8 cellular contexts compared by ENCODE assay signal in the genomic region with DNA sequence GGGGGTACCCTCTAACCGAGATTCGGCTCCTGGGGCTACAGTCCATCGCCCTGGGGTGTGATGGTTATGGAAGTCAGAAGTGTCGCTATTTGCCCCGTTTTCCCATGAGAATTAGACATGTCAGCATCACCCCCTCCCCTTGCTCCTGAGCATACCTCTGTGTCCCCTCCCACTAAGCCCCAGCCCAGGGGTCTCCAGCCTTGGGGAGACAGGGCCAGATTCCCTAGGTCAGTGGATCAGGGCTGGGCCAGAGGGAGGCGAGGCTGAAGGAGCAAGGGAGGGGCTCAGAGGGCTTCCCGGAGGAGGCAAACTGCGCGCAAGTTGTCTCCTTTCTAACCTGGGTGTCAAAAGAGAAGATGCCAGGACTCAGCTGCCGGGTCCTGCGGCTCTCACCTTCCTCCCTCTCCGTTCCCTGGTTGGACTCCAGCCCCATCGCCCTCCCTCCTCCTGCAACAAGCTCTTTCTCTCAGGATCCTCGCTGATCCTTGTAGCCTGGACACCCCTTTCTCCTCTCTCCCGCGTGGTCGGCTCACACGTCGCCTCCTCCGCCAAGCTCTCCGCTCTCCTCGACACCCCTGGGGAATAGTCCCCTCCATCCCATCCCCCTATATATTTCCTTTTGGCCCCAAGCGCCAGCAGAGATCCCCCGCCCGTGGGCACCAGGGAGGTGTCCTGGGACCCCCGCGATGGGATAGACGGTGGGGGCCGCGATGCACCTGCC. TPM values are rescaled to one million over a fixed set of nuclear protein-coding genes. Genes with fewer than 3 reads are reported as not detected.
A peak's percentile ranks its signal among the peaks of the same experiment; 100 is the strongest.
DNase-seq lines count a peak whose midpoint lies in the region; ATAC-seq, FAIRE-seq and TF ChIP-seq lines count a peak whose summit lies in the region.
"Had no signal": no experiment of that assay in that cellular context is flagged by ENCODE, and none has a peak within 500 bp of the region (broad histone marks: within the 10 kb centered on the region; RNA-seq: fewer than 3 reads in every experiment).

No MANE protein-coding gene starts in this region.

- no peaks in the 10 kb centered on the region for H3K79me2 ChIP-seq in PC-3 (ENCODE audit: low read length)

- H3K27me3 ChIP-seq in PC-3 (ENCODE audit: low read length) (peaks cover 74% of the 10 kb centered on the region), esophagus squamous epithelium (peaks cover 30 to 100% (median 46%) of the 10 kb centered on the region in 4 donors), sigmoid colon (peaks cover 63 to 98% (median 74%) of the 10 kb centered on the region in 3 donors)

- DNase-seq in GM20000 (ENCODE audit: low spot score) (peak; percentile 52), PC-3 (no peak), esophagus squamous epithelium (lab: John Stamatoyannopoulos, UW) (no peak), sigmoid colon (no peak), urothelium cell line (ENCODE audit: low spot score) (no peak)

- TF ChIP-seq CTCF in GM20000 (IDR thresholded peaks at IDR 0.05; ENCODE audit: extremely low read depth, missing control alignments) (no peak), PC-3 (conservative IDR thresholded peaks at IDR 0.05; ENCODE audit: low read depth, low read length) (no peak), esophagus squamous epithelium (IDR thresholded peaks at IDR 0.05) (no peak), sigmoid colon (IDR thresholded peaks at IDR 0.05) (no peak)

- H3K4me1 ChIP-seq in PC-3 (ENCODE audit: insufficient read depth, low read length) = peaks cover 9% of the 10 kb centered on the region; the same call in 1 of the 2 replicates
- peaks cover 32 to 45% (median 33%) of the 10 kb centered on the region in 3 donors for H3K4me1 ChIP-seq in esophagus squamous epithelium
- H3K4me1 ChIP-seq in sigmoid colon = peaks cover 0 to 39% (median 34%) of the 10 kb centered on the region in 4 donors

- H3K9me3 ChIP-seq in PC-3 (ENCODE audit: low read length) (no peaks in the 10 kb centered on the region), esophagus squamous epithelium (no peaks in the 10 kb centered on the region), sigmoid colon (no peaks in the 10 kb centered on the region)

- no peaks in the 10 kb centered on the region for H4K20me1 ChIP-seq in PC-3 (ENCODE audit: low read length)

- intact Hi-C loops in PC-3 (cut with micrococcal nuclease) (no loop called here), esophagus squamous epithelium (cut with DNase I) (no loop called here), sigmoid colon (cut with DNase I) (no loop called here)

- no TSS peak for BruUV-seq in PC-3 (replicated peaks; lab: Mats Ljungman, UMichigan)

- H3K27ac ChIP-seq in PC-3 (ENCODE audit: low read length) (no peak overlapping the region), esophagus squamous epithelium (no peak overlapping the region), sigmoid colon (no peak overlapping the region)

- ATAC-seq in PC-3 (no peak), GM21528 (IDR thresholded peaks at IDR 0.05; ENCODE audit: low FRiP score, unreplicated experiment) (no peak), GM19452 (IDR thresholded peaks at IDR 0.05; ENCODE audit: unreplicated experiment) (no peak)

- H2AFZ ChIP-seq in PC-3 (ENCODE audit: low read length) = no peak overlapping the region

- no peaks in the 10 kb centered on the region for H3K36me3 ChIP-seq in PC-3 (ENCODE audit: low read depth, low read length)
- H3K36me3 ChIP-seq in esophagus squamous epithelium = no peaks in the 10 kb centered on the region
- H3K36me3 ChIP-seq in sigmoid colon = no peaks in the 10 kb centered on the region

- H3K9ac ChIP-seq in PC-3 (ENCODE audit: low read length) = no peak overlapping the region

- FAIRE-seq in urothelium cell line (lab: Jason Lieb, UNC) = no peak

- H3F3A ChIP-seq in PC-3 (ENCODE audit: low read length, unreplicated experiment) = peaks cover 5% of the 10 kb centered on the region

- TF ChIP-seq POLR2A in esophagus squamous epithelium (IDR thresholded peaks at IDR 0.05) (no peak), sigmoid colon (IDR thresholded peaks at IDR 0.05) (no peak)

- CTCF ChIA-PET in PC-3 (lab: Charles Lee) = no interaction called here

- peak overlapping the region; percentile 56 for H3K4me2 ChIP-seq in PC-3 (ENCODE audit: low read length)

- H3K4me3 ChIP-seq in PC-3 (ENCODE audit: low read length) (peak overlapping the region; percentile 42; the same call in 1 of the 2 replicates), esophagus squamous epithelium (peak overlapping the region; percentile 18 to 69 (median 36)), sigmoid colon (peak overlapping the region; percentile 14 to 59 (median 46))

- WGBS in esophagus squamous epithelium, 2 donors = 3% methylated on average over 16 to 21 of the region's 30 CpGs
- WGBS in sigmoid colon, 2 donors = 2 to 3% methylated on average over 30 of the region's 30 CpGs

- POLR2A ChIA-PET in PC-3 (lab: Charles Lee; ENCODE audit: unreplicated experiment) = no interaction called here

- TF ChIP-seq EP300 in sigmoid colon (IDR thresholded peaks at IDR 0.05) = no peak

- H3K9me2 ChIP-seq in PC-3 (replicated peaks; ENCODE audit: low read length) = no peaks in the 10 kb centered on the region

RNA-seq across cellular contexts. Expression of a gene that starts 0.5 kb away (rescaled TPM):
- 0.17 and 0.44 TPM in 2 replicates for total RNA-seq in PC-3 (2014; rRNA removed)
- total RNA-seq in esophagus squamous epithelium = 1 to 10 TPM in 1 of 4 donors, under 1 TPM in 1, not detected in 2; 0.18 to 2.7 TPM
- 1 to 10 TPM in 3 of 4 donors, under 1 TPM in 1; 0.82 to 6.4 (median 4.1) TPM for total RNA-seq in sigmoid colon
- polyA plus RNA-seq in sigmoid colon = 1 to 10 TPM in 1 of 3 donors, not detected in 2; 5.0 TPM

RNA-seq across cellular contexts. Expression of a gene that starts 5.6 kb away (rescaled TPM):
- 0.23 and 2.6 TPM in 2 replicates for total RNA-seq in PC-3 (2014; rRNA removed)
- total RNA-seq in esophagus squamous epithelium = 10 to 100 TPM; 13.2 to 82.6 (median 19.3) TPM
- 10 to 100 TPM in 2 of 4 donors, 1 to 10 TPM in 1, under 1 TPM in 1; 0.82 to 28.8 (median 17.0) TPM for total RNA-seq in sigmoid colon
- polyA plus RNA-seq in sigmoid colon = 1 to 10 TPM in 1 of 3 donors, under 1 TPM in 1, not detected in 1; 0.60 to 6.8 TPM
- total RNA-seq: T-helper 1 cell treated with Interleukin-12 subunit alpha and Interleukin-12 subunit beta and Interleukin-4 antibody, amounts not matched to agents 30 ng/mL and 1 ng/mL, for 36 hours had no signal

RNA-seq across cellular contexts. Expression of a gene that starts 23.6 kb away (rescaled TPM):
- total RNA-seq in PC-3 (2014; rRNA removed) (121 and 207 TPM in 2 replicates), esophagus squamous epithelium (10 to 100 TPM; 46.8 to 69.0 (median 56.6) TPM), sigmoid colon (100 to 1,000 TPM in 1 of 4 donors, 10 to 100 TPM in 3; 70.3 to 101 (median 85.6) TPM)
- 10 to 100 TPM; 40.5 to 79.1 (median 63.1) TPM for polyA plus RNA-seq in sigmoid colon

RNA-seq across cellular contexts. Expression of a gene that starts 24.6 kb away (rescaled TPM):
- 8.4 and 12.7 TPM in 2 replicates for total RNA-seq in PC-3 (2014; rRNA removed)
- 1 to 10 TPM; 1.6 to 6.6 (median 3.4) TPM for total RNA-seq in esophagus squamous epithelium
- total RNA-seq in sigmoid colon = 1 to 10 TPM; 3.8 to 8.3 (median 5.9) TPM
- 1 to 10 TPM; 1.6 to 4.8 (median 1.8) TPM for polyA plus RNA-seq in sigmoid colon

RNA-seq across cellular contexts. Expression of a gene that starts 40.6 kb away (rescaled TPM):
- total RNA-seq in PC-3 (2014; rRNA removed) = 871 and 1,108 TPM in 2 replicates
- 100 to 1,000 TPM; 445 to 799 (median 753) TPM for total RNA-seq in esophagus squamous epithelium
- 1,000 to 10,000 TPM in 1 of 4 donors, 100 to 1,000 TPM in 3; 450 to 1,088 (median 720) TPM for total RNA-seq in sigmoid colon
- 1,000 to 10,000 TPM; 1,029 to 1,720 (median 1,156) TPM for polyA plus RNA-seq in sigmoid colon
